In the genomic region with DNA sequence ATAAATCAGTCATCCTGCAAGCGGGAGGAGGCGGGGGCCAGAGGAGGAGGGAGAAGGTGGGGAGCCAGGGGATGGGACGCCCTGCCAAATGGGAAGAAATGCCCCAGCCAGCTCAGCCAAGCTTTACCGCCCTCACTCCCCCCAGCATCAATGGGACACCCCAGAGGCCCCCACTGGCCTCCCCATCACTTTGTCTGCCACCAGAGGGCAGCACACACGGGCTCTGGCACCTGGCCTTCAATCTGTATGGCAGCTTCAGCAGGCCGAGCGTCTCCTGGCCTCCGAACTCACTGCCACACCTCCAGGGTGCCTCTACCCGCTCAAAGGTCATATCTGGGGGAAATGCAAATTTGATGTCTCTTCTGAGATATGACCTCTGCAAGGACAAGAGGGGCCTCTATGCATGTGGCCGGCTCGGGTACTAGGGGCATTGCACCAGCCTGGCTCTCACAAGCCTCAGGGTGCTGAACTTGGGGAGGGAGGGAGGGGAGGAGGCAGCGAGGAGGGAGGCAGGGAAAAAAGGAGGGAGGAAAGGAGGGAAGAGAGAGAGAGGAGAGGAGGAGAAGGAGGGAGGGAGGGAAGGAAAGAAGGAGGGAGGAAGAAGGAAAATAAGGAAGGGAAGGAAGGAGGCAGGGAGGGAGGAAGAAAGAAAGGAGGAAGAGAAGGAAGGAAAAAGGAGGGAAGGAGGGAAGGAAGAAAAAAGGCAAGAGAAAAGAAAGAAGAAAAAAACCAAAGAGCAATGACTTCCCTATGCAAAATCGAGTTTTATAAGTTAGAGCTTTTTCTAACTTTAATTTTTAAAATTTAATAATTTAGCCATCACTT, we compare ENCODE assay signal across 8 cellular contexts. TPM values are rescaled to one million over a fixed set of nuclear protein-coding genes. Genes with fewer than 3 reads are reported as not detected.
DNase-seq lines count a peak whose midpoint lies in the region; ATAC-seq, FAIRE-seq and TF ChIP-seq lines count a peak whose summit lies in the region.

No MANE protein-coding gene starts in this region.

- ATAC-seq in HG03045 (IDR thresholded peaks at IDR 0.05; ENCODE audit: unreplicated experiment): no peak

- H3K27ac ChIP-seq in right atrium auricular region (no peak overlapping the region), small intestine (ENCODE audit: low read depth in 1 of 2, low read length in 1 of 2) (no peak overlapping the region)

- H3K9me3 ChIP-seq in adipocyte (ENCODE audit: control insufficient read depth, low read length): no peaks in the 10 kb centered on the region
- no peaks in the 10 kb centered on the region for H3K9me3 ChIP-seq in right atrium auricular region
- no peaks in the 10 kb centered on the region for H3K9me3 ChIP-seq in small intestine (ENCODE audit: control insufficient read depth, low read depth)

- H3K27me3 ChIP-seq in adipocyte (replicated peaks; ENCODE audit: control insufficient read depth, insufficient read depth, low read length) (peaks cover 69% of the 10 kb centered on the region), right atrium auricular region (peaks cover 0 to 11% of the 10 kb centered on the region in 2 donors), small intestine (ENCODE audit: control insufficient read depth in 2 of 2, insufficient read depth in 2 of 2, low read length in 2 of 2) (peaks cover 0 to 5% of the 10 kb centered on the region in 2 donors)

- no peak overlapping the region for H3K9ac ChIP-seq in adipocyte (ENCODE audit: low read length)

- peaks cover 9% of the 10 kb centered on the region for H3K4me1 ChIP-seq in adipocyte (ENCODE audit: control insufficient read depth, insufficient read depth, low read length)
- peaks cover 0 to 2% of the 10 kb centered on the region in 2 donors for H3K4me1 ChIP-seq in right atrium auricular region
- H3K4me1 ChIP-seq in small intestine (ENCODE audit: control insufficient read depth in 2 of 2, insufficient read depth in 1 of 2, low read depth in 1 of 2, low read length in 1 of 2): no peaks in the 10 kb centered on the region

- DNase-seq in NK-92 treated with Interleukin-12 subunit alpha and Interleukin-12 subunit beta, amount 100 ng/mL, for 24 hours (lab: John Stamatoyannopoulos, UW): peak; percentile 19
- DNase-seq in NK-92 (lab: John Stamatoyannopoulos, UW; ENCODE audit: unreplicated experiment) (no peak), HuH-7 (ENCODE audit: low spot score) (peak; percentile 86), SW480 (ENCODE audit: low spot score) (peak; percentile 67), adipocyte (ENCODE audit: low read depth) (peak; percentile 53), right atrium auricular region (ENCODE audit: low spot score) (peak; percentile 62), small intestine (peak; percentile 82)

- H3K4me3 ChIP-seq in adipocyte (ENCODE audit: low read length): no peak overlapping the region
- no peak overlapping the region for H3K4me3 ChIP-seq in right atrium auricular region
- no peak overlapping the region for H3K4me3 ChIP-seq in small intestine (ENCODE audit: low read depth in 1 of 2, low read length in 2 of 2)

- 5 to 10% (median 9%) methylated on average over 13 of the region's 13 CpGs for WGBS in small intestine, 3 donors

- peak; percentile 57 to 75 for TF ChIP-seq CTCF in right atrium auricular region (IDR thresholded peaks at IDR 0.05)

- no peaks in the 10 kb centered on the region for H3K36me3 ChIP-seq in adipocyte (ENCODE audit: control insufficient read depth, insufficient read depth, low read length, severe bottlenecking)
- no peaks in the 10 kb centered on the region for H3K36me3 ChIP-seq in right atrium auricular region
- no peaks in the 10 kb centered on the region for H3K36me3 ChIP-seq in small intestine (ENCODE audit: control insufficient read depth in 2 of 2, insufficient read depth in 2 of 2, low read length in 2 of 2)

- FAIRE-seq in small intestine (lab: Jason Lieb, UNC): no peak

RNA-seq across cellular contexts. Expression of gene GFI1B, which starts 0.7 kb away (rescaled TPM):
- total RNA-seq in right atrium auricular region: under 1 TPM in 1 of 2 donors, not detected in 1; 0.35 TPM
- polyA plus RNA-seq in small intestine: 1 to 10 TPM in 1 of 3 donors, under 1 TPM in 2; 0.76 to 1.4 (median 0.89) TPM

RNA-seq across cellular contexts. Expression of gene TSC1, which starts 33.4 kb away (rescaled TPM):
- 10 to 100 TPM; 27.6 to 36.4 TPM for total RNA-seq in right atrium auricular region
- polyA plus RNA-seq in small intestine: 10 to 100 TPM in 1 of 3 donors, 1 to 10 TPM in 2; 7.3 to 14.5 (median 9.6) TPM

RNA-seq across cellular contexts. Expression of gene GTF3C5, which starts 53.0 kb away (rescaled TPM):
- 10 to 100 TPM; 30.5 to 31.1 TPM for total RNA-seq in right atrium auricular region
- polyA plus RNA-seq in small intestine: 10 to 100 TPM; 37.3 to 54.6 (median 47.3) TPM
